In the genomic region with DNA sequence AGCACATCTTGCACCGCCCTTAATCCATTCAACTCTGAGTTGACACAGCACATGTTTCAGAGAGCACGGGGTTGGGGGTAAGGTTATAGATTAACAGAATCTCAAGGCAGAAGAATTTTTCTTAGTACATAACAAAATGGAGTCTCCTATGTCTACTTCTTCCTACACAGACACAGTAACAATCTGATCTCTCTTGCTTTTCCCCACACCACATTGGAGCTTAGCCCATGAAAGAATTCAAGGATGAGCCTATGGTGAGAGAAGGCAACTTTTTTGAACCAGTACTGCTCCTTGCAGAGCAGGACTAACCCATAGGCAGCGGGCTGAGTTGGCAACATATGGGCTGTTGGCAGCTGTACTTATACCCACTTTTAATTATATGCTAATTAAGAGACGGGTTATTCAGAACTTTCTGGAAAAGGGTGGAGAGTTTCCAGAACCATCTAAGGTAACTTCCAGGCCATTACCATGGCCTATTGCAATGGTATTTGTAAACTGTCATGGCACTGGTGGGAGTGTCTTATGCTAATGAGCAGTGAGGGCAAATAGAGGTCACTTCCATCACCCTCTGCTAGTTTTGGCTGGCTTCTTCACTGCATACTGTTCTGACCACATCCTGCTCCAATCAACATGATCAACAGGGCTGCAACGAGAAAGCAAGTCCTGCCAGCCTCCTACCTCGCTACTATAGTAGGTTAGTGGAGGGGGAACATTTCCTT, we compare ENCODE assay signal across 1 cellular context.
TF ChIP-seq lines count a peak whose summit lies in the region.

No MANE protein-coding gene starts in this region.

TF ChIP-seq in K562, 482 proteins besides CTCF, POLR2A, EP300 and RAD21 (continued from another document and continues in another):
- TF ChIP-seq, protein P1, sequence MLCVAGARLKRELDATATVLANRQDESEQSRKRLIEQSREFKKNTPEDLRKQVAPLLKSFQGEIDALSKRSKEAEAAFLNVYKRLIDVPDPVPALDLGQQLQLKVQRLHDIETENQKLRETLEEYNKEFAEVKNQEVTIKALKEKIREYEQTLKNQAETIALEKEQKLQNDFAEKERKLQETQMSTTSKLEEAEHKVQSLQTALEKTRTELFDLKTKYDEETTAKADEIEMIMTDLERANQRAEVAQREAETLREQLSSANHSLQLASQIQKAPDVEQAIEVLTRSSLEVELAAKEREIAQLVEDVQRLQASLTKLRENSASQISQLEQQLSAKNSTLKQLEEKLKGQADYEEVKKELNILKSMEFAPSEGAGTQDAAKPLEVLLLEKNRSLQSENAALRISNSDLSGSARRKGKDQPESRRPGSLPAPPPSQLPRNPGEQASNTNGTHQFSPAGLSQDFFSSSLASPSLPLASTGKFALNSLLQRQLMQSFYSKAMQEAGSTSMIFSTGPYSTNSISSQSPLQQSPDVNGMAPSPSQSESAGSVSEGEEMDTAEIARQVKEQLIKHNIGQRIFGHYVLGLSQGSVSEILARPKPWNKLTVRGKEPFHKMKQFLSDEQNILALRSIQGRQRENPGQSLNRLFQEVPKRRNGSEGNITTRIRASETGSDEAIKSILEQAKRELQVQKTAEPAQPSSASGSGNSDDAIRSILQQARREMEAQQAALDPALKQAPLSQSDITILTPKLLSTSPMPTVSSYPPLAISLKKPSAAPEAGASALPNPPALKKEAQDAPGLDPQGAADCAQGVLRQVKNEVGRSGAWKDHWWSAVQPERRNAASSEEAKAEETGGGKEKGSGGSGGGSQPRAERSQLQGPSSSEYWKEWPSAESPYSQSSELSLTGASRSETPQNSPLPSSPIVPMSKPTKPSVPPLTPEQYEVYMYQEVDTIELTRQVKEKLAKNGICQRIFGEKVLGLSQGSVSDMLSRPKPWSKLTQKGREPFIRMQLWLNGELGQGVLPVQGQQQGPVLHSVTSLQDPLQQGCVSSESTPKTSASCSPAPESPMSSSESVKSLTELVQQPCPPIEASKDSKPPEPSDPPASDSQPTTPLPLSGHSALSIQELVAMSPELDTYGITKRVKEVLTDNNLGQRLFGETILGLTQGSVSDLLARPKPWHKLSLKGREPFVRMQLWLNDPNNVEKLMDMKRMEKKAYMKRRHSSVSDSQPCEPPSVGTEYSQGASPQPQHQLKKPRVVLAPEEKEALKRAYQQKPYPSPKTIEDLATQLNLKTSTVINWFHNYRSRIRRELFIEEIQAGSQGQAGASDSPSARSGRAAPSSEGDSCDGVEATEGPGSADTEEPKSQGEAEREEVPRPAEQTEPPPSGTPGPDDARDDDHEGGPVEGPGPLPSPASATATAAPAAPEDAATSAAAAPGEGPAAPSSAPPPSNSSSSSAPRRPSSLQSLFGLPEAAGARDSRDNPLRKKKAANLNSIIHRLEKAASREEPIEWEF (CRISPR knock-in tag; IDR thresholded peaks at IDR 0.05), result peak; percentile 73; the same call in 1 of the 2 replicates
- peak; percentile 86 for TF ChIP-seq ZNF354B (CRISPR knock-in tag; IDR thresholded peaks at IDR 0.05)
- peak; percentile 90 for TF ChIP-seq ZNF57 (CRISPR knock-in tag; IDR thresholded peaks at IDR 0.05)
- TF ChIP-seq PTTG1 (tag; IDR thresholded peaks at IDR 0.05; ENCODE audit: low read depth), result peak; percentile 96
- TF ChIP-seq DIDO1 (tag; IDR thresholded peaks at IDR 0.05; ENCODE audit: low read depth), result peak; percentile 78; the same call in 1 of the 2 replicates
- TF ChIP-seq, protein P2, sequence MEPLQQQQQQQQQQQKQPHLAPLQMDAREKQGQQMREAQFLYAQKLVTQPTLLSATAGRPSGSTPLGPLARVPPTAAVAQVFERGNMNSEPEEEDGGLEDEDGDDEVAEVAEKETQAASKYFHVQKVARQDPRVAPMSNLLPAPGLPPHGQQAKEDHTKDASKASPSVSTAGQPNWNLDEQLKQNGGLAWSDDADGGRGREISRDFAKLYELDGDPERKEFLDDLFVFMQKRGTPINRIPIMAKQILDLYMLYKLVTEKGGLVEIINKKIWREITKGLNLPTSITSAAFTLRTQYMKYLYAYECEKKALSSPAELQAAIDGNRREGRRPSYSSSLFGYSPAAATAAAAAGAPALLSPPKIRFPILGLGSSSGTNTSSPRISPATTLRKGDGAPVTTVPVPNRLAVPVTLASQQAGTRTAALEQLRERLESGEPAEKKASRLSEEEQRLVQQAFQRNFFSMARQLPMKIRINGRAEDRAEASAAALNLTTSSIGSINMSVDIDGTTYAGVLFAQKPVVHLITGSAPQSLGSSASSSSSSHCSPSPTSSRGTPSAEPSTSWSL (CRISPR knock-in tag; IDR thresholded peaks at IDR 0.05; ENCODE audit: borderline replicate concordance), result peak; percentile 97; the same call in 1 of the 2 replicates
- peak; percentile 88 for TF ChIP-seq ETV5 (CRISPR knock-in tag; IDR thresholded peaks at IDR 0.05; ENCODE audit: low read depth)
- TF ChIP-seq KLF10 (CRISPR knock-in tag; IDR thresholded peaks at IDR 0.05), result peak; percentile 78; the same call in 1 of the 2 replicates
- TF ChIP-seq ZNF3 (CRISPR knock-in tag; IDR thresholded peaks at IDR 0.05), result peak; percentile 60; the same call in 1 of the 2 replicates
- TF ChIP-seq DDX20 (tag; IDR thresholded peaks at IDR 0.05; ENCODE audit: low read depth), result peak; percentile 97
- TF ChIP-seq STAT5B (CRISPR knock-in tag; IDR thresholded peaks at IDR 0.05), result peak; percentile 77
- peak; percentile 43; the same call in 1 of the 2 replicates for TF ChIP-seq NFRKB (IDR thresholded peaks at IDR 0.05; ENCODE audit: low read depth)
- TF ChIP-seq, protein P3, sequence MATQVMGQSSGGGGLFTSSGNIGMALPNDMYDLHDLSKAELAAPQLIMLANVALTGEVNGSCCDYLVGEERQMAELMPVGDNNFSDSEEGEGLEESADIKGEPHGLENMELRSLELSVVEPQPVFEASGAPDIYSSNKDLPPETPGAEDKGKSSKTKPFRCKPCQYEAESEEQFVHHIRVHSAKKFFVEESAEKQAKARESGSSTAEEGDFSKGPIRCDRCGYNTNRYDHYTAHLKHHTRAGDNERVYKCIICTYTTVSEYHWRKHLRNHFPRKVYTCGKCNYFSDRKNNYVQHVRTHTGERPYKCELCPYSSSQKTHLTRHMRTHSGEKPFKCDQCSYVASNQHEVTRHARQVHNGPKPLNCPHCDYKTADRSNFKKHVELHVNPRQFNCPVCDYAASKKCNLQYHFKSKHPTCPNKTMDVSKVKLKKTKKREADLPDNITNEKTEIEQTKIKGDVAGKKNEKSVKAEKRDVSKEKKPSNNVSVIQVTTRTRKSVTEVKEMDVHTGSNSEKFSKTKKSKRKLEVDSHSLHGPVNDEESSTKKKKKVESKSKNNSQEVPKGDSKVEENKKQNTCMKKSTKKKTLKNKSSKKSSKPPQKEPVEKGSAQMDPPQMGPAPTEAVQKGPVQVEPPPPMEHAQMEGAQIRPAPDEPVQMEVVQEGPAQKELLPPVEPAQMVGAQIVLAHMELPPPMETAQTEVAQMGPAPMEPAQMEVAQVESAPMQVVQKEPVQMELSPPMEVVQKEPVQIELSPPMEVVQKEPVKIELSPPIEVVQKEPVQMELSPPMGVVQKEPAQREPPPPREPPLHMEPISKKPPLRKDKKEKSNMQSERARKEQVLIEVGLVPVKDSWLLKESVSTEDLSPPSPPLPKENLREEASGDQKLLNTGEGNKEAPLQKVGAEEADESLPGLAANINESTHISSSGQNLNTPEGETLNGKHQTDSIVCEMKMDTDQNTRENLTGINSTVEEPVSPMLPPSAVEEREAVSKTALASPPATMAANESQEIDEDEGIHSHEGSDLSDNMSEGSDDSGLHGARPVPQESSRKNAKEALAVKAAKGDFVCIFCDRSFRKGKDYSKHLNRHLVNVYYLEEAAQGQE (CRISPR knock-in tag; IDR thresholded peaks at IDR 0.05; ENCODE audit: low read depth), result peak; percentile 77; the same call in 1 of the 2 replicates
- peak; percentile 99 for TF ChIP-seq DMBX1 (CRISPR knock-in tag; IDR thresholded peaks at IDR 0.05; ENCODE audit: borderline replicate concordance)
- TF ChIP-seq SMAD4 (CRISPR knock-in tag; conservative IDR thresholded peaks at IDR 0.05), result peak; percentile 98
- TF ChIP-seq ZNF134 (CRISPR knock-in tag; conservative IDR thresholded peaks at IDR 0.05), result peak; percentile 83
- TF ChIP-seq ZNF780A (CRISPR knock-in tag; IDR thresholded peaks at IDR 0.05), result peak; percentile 70; the same call in 1 of the 2 replicates
- peak; percentile 86 for TF ChIP-seq ZNF561 (CRISPR knock-in tag; conservative IDR thresholded peaks at IDR 0.05)
- peak; percentile 82 for TF ChIP-seq CTBP1 (IDR thresholded peaks at IDR 0.05; ENCODE audit: borderline replicate concordance)
- TF ChIP-seq, protein P4, sequence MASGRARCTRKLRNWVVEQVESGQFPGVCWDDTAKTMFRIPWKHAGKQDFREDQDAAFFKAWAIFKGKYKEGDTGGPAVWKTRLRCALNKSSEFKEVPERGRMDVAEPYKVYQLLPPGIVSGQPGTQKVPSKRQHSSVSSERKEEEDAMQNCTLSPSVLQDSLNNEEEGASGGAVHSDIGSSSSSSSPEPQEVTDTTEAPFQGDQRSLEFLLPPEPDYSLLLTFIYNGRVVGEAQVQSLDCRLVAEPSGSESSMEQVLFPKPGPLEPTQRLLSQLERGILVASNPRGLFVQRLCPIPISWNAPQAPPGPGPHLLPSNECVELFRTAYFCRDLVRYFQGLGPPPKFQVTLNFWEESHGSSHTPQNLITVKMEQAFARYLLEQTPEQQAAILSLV (tag; IDR thresholded peaks at IDR 0.05), result peak; percentile 96
- TF ChIP-seq SRF (CRISPR knock-in tag; IDR thresholded peaks at IDR 0.05), result peak; percentile 76 to 87; a peak in 3 of 4 replicates
- TF ChIP-seq, protein P5, sequence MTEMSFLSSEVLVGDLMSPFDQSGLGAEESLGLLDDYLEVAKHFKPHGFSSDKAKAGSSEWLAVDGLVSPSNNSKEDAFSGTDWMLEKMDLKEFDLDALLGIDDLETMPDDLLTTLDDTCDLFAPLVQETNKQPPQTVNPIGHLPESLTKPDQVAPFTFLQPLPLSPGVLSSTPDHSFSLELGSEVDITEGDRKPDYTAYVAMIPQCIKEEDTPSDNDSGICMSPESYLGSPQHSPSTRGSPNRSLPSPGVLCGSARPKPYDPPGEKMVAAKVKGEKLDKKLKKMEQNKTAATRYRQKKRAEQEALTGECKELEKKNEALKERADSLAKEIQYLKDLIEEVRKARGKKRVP (CRISPR knock-in tag; IDR thresholded peaks at IDR 0.05), result peak; percentile 89
- TF ChIP-seq, protein P6, sequence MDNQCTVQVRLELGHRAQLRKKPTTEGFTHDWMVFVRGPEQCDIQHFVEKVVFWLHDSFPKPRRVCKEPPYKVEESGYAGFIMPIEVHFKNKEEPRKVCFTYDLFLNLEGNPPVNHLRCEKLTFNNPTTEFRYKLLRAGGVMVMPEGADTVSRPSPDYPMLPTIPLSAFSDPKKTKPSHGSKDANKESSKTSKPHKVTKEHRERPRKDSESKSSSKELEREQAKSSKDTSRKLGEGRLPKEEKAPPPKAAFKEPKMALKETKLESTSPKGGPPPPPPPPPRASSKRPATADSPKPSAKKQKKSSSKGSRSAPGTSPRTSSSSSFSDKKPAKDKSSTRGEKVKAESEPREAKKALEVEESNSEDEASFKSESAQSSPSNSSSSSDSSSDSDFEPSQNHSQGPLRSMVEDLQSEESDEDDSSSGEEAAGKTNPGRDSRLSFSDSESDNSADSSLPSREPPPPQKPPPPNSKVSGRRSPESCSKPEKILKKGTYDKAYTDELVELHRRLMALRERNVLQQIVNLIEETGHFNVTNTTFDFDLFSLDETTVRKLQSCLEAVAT (IDR thresholded peaks at IDR 0.05), result 0 out of 4 replicates have a peak, but pooled peaks of 1 of the 2 experiments have one; percentile 16
- TF ChIP-seq TCFL5 (CRISPR knock-in tag; conservative IDR thresholded peaks at IDR 0.05), result peak; percentile 93
- peak in 1 of 2 experiments; percentile 96; a peak in 2 of 4 replicates for TF ChIP-seq TEAD1 (CRISPR knock-in tag; IDR thresholded peaks at IDR 0.05)
- TF ChIP-seq, protein P7, sequence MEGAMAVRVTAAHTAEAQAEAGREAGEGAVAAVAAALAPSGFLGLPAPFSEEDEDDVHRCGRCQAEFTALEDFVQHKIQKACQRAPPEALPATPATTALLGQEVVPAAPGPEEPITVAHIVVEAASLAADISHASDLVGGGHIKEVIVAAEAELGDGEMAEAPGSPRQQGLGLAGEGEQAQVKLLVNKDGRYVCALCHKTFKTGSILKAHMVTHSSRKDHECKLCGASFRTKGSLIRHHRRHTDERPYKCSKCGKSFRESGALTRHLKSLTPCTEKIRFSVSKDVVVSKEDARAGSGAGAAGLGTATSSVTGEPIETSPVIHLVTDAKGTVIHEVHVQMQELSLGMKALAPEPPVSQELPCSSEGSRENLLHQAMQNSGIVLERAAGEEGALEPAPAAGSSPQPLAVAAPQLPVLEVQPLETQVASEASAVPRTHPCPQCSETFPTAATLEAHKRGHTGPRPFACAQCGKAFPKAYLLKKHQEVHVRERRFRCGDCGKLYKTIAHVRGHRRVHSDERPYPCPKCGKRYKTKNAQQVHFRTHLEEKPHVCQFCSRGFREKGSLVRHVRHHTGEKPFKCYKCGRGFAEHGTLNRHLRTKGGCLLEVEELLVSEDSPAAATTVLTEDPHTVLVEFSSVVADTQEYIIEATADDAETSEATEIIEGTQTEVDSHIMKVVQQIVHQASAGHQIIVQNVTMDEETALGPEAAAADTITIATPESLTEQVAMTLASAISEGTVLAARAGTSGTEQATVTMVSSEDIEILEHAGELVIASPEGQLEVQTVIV (CRISPR knock-in tag; IDR thresholded peaks at IDR 0.05; ENCODE audit: borderline replicate concordance), result peak; percentile 84
- TF ChIP-seq DPF2 (IDR thresholded peaks at IDR 0.05), result peak; percentile 67; the same call in 1 of the 2 replicates
- TF ChIP-seq ZNF175 (CRISPR knock-in tag; IDR thresholded peaks at IDR 0.05; ENCODE audit: low read depth), result peak; percentile 95
- TF ChIP-seq GABPB1 (CRISPR knock-in tag; IDR thresholded peaks at IDR 0.05), result peak; percentile 39; the same call in 1 of the 2 replicates
- peak; percentile 69 for TF ChIP-seq MEIS2 (IDR thresholded peaks at IDR 0.05; ENCODE audit: partially characterized antibody)
- TF ChIP-seq ZNF174 (CRISPR knock-in tag; IDR thresholded peaks at IDR 0.05), result 0 out of 2 replicates have a peak, but pooled peaks have one; percentile 55
- TF ChIP-seq, protein P8, sequence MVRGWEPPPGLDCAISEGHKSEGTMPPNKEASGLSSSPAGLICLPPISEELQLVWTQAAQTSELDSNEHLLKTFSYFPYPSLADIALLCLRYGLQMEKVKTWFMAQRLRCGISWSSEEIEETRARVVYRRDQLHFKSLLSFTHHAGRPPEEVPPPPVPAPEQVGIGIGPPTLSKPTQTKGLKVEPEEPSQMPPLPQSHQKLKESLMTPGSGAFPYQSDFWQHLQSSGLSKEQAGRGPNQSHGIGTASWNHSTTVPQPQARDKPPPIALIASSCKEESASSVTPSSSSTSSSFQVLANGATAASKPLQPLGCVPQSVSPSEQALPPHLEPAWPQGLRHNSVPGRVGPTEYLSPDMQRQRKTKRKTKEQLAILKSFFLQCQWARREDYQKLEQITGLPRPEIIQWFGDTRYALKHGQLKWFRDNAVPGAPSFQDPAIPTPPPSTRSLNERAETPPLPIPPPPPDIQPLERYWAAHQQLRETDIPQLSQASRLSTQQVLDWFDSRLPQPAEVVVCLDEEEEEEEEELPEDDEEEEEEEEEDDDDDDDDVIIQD (CRISPR knock-in tag; IDR thresholded peaks at IDR 0.05), result peak; percentile 97
- TF ChIP-seq PPARD (CRISPR knock-in tag; IDR thresholded peaks at IDR 0.05), result peak; percentile 76; the same call in 1 of the 2 replicates
- TF ChIP-seq, protein P9, sequence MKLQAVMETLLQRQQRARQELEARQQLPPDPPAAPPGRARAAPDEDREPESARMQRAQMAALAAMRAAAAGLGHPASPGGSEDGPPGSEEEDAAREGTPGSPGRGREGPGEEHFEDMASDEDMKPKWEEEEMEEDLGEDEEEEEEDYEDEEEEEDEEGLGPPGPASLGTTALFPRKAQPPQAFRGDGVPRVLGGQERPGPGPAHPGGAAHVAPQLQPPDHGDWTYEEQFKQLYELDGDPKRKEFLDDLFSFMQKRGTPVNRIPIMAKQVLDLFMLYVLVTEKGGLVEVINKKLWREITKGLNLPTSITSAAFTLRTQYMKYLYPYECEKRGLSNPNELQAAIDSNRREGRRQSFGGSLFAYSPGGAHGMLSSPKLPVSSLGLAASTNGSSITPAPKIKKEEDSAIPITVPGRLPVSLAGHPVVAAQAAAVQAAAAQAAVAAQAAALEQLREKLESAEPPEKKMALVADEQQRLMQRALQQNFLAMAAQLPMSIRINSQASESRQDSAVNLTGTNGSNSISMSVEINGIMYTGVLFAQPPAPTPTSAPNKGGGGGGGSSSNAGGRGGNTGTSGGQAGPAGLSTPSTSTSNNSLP (IDR thresholded peaks at IDR 0.05; ENCODE audit: borderline replicate concordance, low read depth, low read length), result 0 out of 2 replicates have a peak, but pooled peaks have one; percentile 22
